ENCODE assay signal across 20 cellular contexts in the genomic region with DNA sequence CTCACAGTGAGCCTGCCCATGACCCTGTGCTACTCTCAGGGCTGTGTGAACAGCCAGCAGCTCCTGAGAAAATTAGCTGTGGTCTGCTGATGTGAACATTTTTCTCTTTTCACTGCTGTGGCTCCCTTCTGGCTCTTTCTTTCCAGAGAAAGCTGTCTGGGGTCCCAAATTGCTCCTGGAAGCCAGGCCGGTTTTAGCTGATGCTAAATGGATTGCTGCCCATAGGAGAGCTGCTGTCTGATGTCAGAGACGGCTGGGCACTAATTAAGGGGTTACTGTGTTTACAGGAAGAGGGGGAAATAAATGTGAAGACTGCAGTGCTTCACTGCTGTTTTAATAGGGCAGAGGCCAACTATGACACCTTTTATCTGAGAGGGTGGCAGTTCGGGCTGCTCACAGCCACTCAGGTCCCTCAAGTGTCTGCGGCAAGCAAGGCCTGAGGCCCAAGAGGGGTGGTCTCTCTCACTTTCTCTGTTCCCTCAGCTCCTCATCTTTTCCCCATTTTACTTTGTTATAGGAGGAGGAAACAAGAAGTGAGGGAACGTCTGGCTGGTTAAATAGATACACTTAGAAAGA.
DNase-seq lines count a peak whose midpoint lies in the region; ATAC-seq and TF ChIP-seq lines count a peak whose summit lies in the region.
"Had no signal": no experiment of that assay in that cellular context is flagged by ENCODE, and none has a peak within 500 bp of the region (broad histone marks: within the 10 kb centered on the region; RNA-seq: fewer than 3 reads in every experiment).

No MANE protein-coding gene starts in this region.

- no peaks in the 10 kb centered on the region for H3K4me1 ChIP-seq in GM23338 (ENCODE audit: insufficient read depth)
- H3K4me1 ChIP-seq in ectodermal cell (ENCODE audit: control insufficient read depth, insufficient read depth, low read length) = peaks cover 16% of the 10 kb centered on the region
- H3K4me1 ChIP-seq: Caco-2, gastroesophageal sphincter had no signal

- H3K36me3 Mint-ChIP-seq in GM23338 (ENCODE audit: low read depth) (no peaks in the 10 kb centered on the region), mesothelial cell of epicardium (no peaks in the 10 kb centered on the region)
- H3K36me3 Mint-ChIP-seq: activated CD4-positive, alpha-beta memory T cell treated with anti-CD3 and anti-CD28 coated beads for 36 hours; activated naive CD4-positive, alpha-beta T cell treated with anti-CD3 and anti-CD28 coated beads, Interleukin-2, amount 50 U/mL, for 24 hours had no signal

- ATAC-seq in GM23338 = no peak
- ATAC-seq in GM18868 (IDR thresholded peaks at IDR 0.05; ENCODE audit: unreplicated experiment) = no peak
- ATAC-seq in HG03571 (IDR thresholded peaks at IDR 0.05; ENCODE audit: unreplicated experiment) = no peak
- ATAC-seq: gastroesophageal sphincter, left colon, T-helper 17 cell had no signal

- H3K36me3 ChIP-seq in GM23338 (ENCODE audit: insufficient read depth) (no peaks in the 10 kb centered on the region), ectodermal cell (ENCODE audit: control insufficient read depth, insufficient read depth, low read length) (no peaks in the 10 kb centered on the region)
- H3K36me3 ChIP-seq: gastroesophageal sphincter, ovary had no signal

- H3K27ac Mint-ChIP-seq in GM23338 = no peak overlapping the region
- peak overlapping the region; percentile 31 for H3K27ac Mint-ChIP-seq in mesothelial cell of epicardium
- H3K27ac Mint-ChIP-seq: activated CD4-positive, alpha-beta memory T cell treated with anti-CD3 and anti-CD28 coated beads for 36 hours; activated naive CD4-positive, alpha-beta T cell treated with anti-CD3 and anti-CD28 coated beads, Interleukin-2, amount 50 U/mL, for 24 hours; T-helper 17 cell had no signal

- H4K20me1 ChIP-seq in GM23338 (replicated peaks; ENCODE audit: insufficient read depth) = 0 out of 2 replicates have a peak, but pooled peaks cover 2% of the 10 kb centered on the region

- no peaks in the 10 kb centered on the region for H3K4me1 Mint-ChIP-seq in GM23338
- H3K4me1 Mint-ChIP-seq in mesothelial cell of epicardium = peaks cover 11% of the 10 kb centered on the region
- H3K4me1 Mint-ChIP-seq: activated naive CD4-positive, alpha-beta T cell treated with anti-CD3 and anti-CD28 coated beads, Interleukin-2, amount 50 U/mL, for 24 hours; IgD-negative memory B cell; T-helper 17 cell had no signal

- DNase-seq in GM23338 (ENCODE audit: low spot score) (no peak), NCI-H1105 treated with DMSO at 0.1 percent for 48 hours (lab: John Stamatoyannopoulos, UW) (peak; percentile 50), mesothelial cell of epicardium (ENCODE audit: low spot score in 2 of 2, unreplicated experiment in 2 of 2) (no peak), cerebellar cortex (ENCODE audit: low spot score) (no peak), amygdala (lab: John Stamatoyannopoulos, UW) (no peak)
- DNase-seq: activated CD4-positive, alpha-beta memory T cell treated with anti-CD3 and anti-CD28 coated beads for 36 hours; activated T-cell treated with anti-CD3 and anti-CD28 coated beads, Interleukin-2, amount 50 U/mL, for 1 hour; Caco-2; left colon; NCI-H446 treated with DMSO at 0.1 percent for 48 hours; ovary; SIG-M5; stimulated activated CD4-positive, alpha-beta T cell treated with anti-CD3 and anti-CD28 coated beads, Interleukin-4, amount 100 ng/mL, for 4 hours; T-helper 17 cell had no signal

- no peak overlapping the region for H3K4me3 ChIP-seq in GM23338
- H3K4me3 ChIP-seq in ectodermal cell (ENCODE audit: insufficient read depth, low read depth, low read length) = no peak overlapping the region
- H3K4me3 ChIP-seq: gastroesophageal sphincter, ovary had no signal

- H2AFZ ChIP-seq in GM23338 = peak overlapping the region; percentile 38; the same call in 1 of the 2 replicates

- peaks cover 1% of the 10 kb centered on the region for H3K27me3 Mint-ChIP-seq in GM23338 (ENCODE audit: insufficient read depth, low read depth, poor library complexity)
- no peaks in the 10 kb centered on the region for H3K27me3 Mint-ChIP-seq in mesothelial cell of epicardium (ENCODE audit: low read depth)
- H3K27me3 Mint-ChIP-seq: activated CD4-positive, alpha-beta memory T cell treated with anti-CD3 and anti-CD28 coated beads for 36 hours had no signal

- H3K9me3 ChIP-seq in ectodermal cell (ENCODE audit: control insufficient read depth, low read length) = no peaks in the 10 kb centered on the region
- H3K9me3 ChIP-seq: Caco-2, gastroesophageal sphincter, ovary had no signal

- H3K4me3 Mint-ChIP-seq in GM23338 = no peak overlapping the region
- H3K4me3 Mint-ChIP-seq in mesothelial cell of epicardium = no peak overlapping the region
- H3K4me3 Mint-ChIP-seq: activated CD4-positive, alpha-beta memory T cell treated with anti-CD3 and anti-CD28 coated beads for 36 hours; activated naive CD4-positive, alpha-beta T cell treated with anti-CD3 and anti-CD28 coated beads, Interleukin-2, amount 50 U/mL, for 24 hours; IgD-negative memory B cell; T-helper 17 cell had no signal

- WGBS in ectodermal cell, 2 experiments = 85 to 89% methylated on average over 5 of the region's 5 CpGs

- H3K27me3 ChIP-seq in GM23338 (ENCODE audit: insufficient read depth) = no peaks in the 10 kb centered on the region
- no peaks in the 10 kb centered on the region for H3K27me3 ChIP-seq in ectodermal cell (ENCODE audit: control insufficient read depth, insufficient read depth, low read length, poor library complexity, severe bottlenecking)
- H3K27me3 ChIP-seq: gastroesophageal sphincter, ovary had no signal

- H3K4me2 ChIP-seq in GM23338 = no peak overlapping the region

- no peaks in the 10 kb centered on the region for H3F3A ChIP-seq in GM23338 (replicated peaks; ENCODE audit: low read depth)

- 0 out of 2 replicates have a peak, but pooled peaks cover 5% of the 10 kb centered on the region for H3K9me2 ChIP-seq in GM23338 (ENCODE audit: insufficient read depth)

- TF ChIP-seq CTCF in GM23338 (conservative IDR thresholded peaks at IDR 0.05; ENCODE audit: low read depth in 2 of 2) (no peak), mesothelial cell of epicardium (IDR thresholded peaks at IDR 0.05; ENCODE audit: unreplicated experiment) (no peak)

- no peaks in the 10 kb centered on the region for H3K9me3 Mint-ChIP-seq in GM23338
- peaks cover 3% of the 10 kb centered on the region for H3K9me3 Mint-ChIP-seq in mesothelial cell of epicardium
- H3K9me3 Mint-ChIP-seq: activated CD4-positive, alpha-beta memory T cell treated with anti-CD3 and anti-CD28 coated beads for 36 hours; activated naive CD4-positive, alpha-beta T cell treated with anti-CD3 and anti-CD28 coated beads, Interleukin-2, amount 50 U/mL, for 24 hours had no signal

- H3K27ac ChIP-seq in GM23338 (ENCODE audit: low read depth) (no peak overlapping the region), ectodermal cell (ENCODE audit: insufficient read depth, low read depth, low read length, poor library complexity, severe bottlenecking) (peak overlapping the region; percentile 21)
- H3K27ac ChIP-seq: gastroesophageal sphincter had no signal

- H3K79me2 ChIP-seq in GM23338 (replicated peaks; ENCODE audit: insufficient read depth) = no peaks in the 10 kb centered on the region

TF ChIP-seq in GM23338, 12 proteins besides CTCF, POLR2A, EP300 and RAD21 (continues in another document):
- TF ChIP-seq, protein P1, sequence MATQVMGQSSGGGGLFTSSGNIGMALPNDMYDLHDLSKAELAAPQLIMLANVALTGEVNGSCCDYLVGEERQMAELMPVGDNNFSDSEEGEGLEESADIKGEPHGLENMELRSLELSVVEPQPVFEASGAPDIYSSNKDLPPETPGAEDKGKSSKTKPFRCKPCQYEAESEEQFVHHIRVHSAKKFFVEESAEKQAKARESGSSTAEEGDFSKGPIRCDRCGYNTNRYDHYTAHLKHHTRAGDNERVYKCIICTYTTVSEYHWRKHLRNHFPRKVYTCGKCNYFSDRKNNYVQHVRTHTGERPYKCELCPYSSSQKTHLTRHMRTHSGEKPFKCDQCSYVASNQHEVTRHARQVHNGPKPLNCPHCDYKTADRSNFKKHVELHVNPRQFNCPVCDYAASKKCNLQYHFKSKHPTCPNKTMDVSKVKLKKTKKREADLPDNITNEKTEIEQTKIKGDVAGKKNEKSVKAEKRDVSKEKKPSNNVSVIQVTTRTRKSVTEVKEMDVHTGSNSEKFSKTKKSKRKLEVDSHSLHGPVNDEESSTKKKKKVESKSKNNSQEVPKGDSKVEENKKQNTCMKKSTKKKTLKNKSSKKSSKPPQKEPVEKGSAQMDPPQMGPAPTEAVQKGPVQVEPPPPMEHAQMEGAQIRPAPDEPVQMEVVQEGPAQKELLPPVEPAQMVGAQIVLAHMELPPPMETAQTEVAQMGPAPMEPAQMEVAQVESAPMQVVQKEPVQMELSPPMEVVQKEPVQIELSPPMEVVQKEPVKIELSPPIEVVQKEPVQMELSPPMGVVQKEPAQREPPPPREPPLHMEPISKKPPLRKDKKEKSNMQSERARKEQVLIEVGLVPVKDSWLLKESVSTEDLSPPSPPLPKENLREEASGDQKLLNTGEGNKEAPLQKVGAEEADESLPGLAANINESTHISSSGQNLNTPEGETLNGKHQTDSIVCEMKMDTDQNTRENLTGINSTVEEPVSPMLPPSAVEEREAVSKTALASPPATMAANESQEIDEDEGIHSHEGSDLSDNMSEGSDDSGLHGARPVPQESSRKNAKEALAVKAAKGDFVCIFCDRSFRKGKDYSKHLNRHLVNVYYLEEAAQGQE (IDR thresholded peaks at IDR 0.05; ENCODE audit: unreplicated experiment) = no peak
